ENCODE assay signal across 10 cellular contexts in the genomic region with DNA sequence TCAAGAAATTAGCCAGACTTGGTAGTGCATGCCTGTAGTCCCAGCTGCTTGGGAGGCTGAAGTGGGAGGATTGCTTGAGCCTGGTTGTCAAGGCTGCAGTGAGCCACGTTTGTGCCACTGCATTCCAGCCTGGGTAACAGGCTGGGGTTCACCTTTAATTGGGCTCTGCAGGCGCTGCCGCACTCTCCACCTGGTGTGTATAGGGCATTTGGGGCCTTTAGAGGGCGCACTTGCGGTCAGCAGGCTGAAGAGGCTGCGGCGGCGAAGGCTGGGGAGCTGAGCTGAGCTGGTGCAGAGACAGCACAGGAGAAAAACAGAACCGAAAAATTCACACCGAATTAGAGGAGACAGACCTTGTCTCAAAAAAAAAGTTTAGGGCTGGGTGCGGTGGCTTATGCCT. TPM values are rescaled to one million over a fixed set of nuclear protein-coding genes. Genes with fewer than 3 reads are reported as not detected.
A peak's percentile ranks its signal among the peaks of the same experiment; 100 is the strongest.
DNase-seq lines count a peak whose midpoint lies in the region; ATAC-seq and TF ChIP-seq lines count a peak whose summit lies in the region.
"Had no signal": no experiment of that assay in that cellular context is flagged by ENCODE, and none has a peak within 500 bp of the region (broad histone marks: within the 10 kb centered on the region; RNA-seq: fewer than 3 reads in every experiment).

No MANE protein-coding gene starts in this region.

- ATAC-seq in mucosa of descending colon: peak; percentile 43
- no peak for ATAC-seq in GM21390 (IDR thresholded peaks at IDR 0.05; ENCODE audit: unreplicated experiment)
- ATAC-seq in Right ventricle myocardium inferior: no peak

- peak; percentile 48 for TF ChIP-seq CTCF in HFF-Myc (IDR thresholded peaks at IDR 0.05; ENCODE audit: low read depth, low read length, missing control alignments)
- TF ChIP-seq CTCF in astrocyte of the spinal cord (IDR thresholded peaks at IDR 0.05; ENCODE audit: low read depth, low read length): peak; percentile 42
- TF ChIP-seq CTCF in mucosa of descending colon (IDR thresholded peaks at IDR 0.05): no peak

- intact Hi-C loops in mucosa of descending colon (cut with DNase I, micrococcal nuclease) (no loop called here), Right ventricle myocardium inferior (cut with DNase I) (no loop called here)

- no peak overlapping the region for H3K4me3 ChIP-seq in HFF-Myc (replicated peaks; ENCODE audit: low read depth, low read length)
- H3K4me3 ChIP-seq in astrocyte of the spinal cord (ENCODE audit: low read depth, low read length): no peak overlapping the region
- H3K4me3 ChIP-seq in mucosa of descending colon: no peak overlapping the region

- DNase-seq in NCI-H146 (lab: John Stamatoyannopoulos, UW) (peak; percentile 14), NCI-H146 treated with DMSO at 0.1 percent for 48 hours (lab: John Stamatoyannopoulos, UW; ENCODE audit: unreplicated experiment) (no peak), HFF-Myc (ENCODE audit: extremely low read depth, low read depth) (no peak), astrocyte of the spinal cord (ENCODE audit: low read depth, low spot score) (no peak), mucosa of descending colon (peak in 1 of 3 donors; percentile 14), putamen (ENCODE audit: low spot score) (no peak), Right ventricle myocardium inferior (ENCODE audit: missing footprints) (no peak)
- DNase-seq: mesenchymal stem cell, NCI-H345 had no signal

- H3K4me1 ChIP-seq in mucosa of descending colon (ENCODE audit: low read depth): peaks cover under 1% of the 10 kb centered on the region

- H3K36me3 ChIP-seq in mucosa of descending colon (ENCODE audit: low read depth): no peaks in the 10 kb centered on the region

- in situ Hi-C loops in astrocyte of the spinal cord (cut with HindIII; ENCODE audit: low sequenced_read_pairs): no loop called here

- H3K9me3 ChIP-seq in mucosa of descending colon: no peaks in the 10 kb centered on the region

RNA-seq across cellular contexts. Expression of gene CDK7, which starts 31.2 kb away (rescaled TPM):
- total RNA-seq in mucosa of descending colon (10 to 100 TPM; 18.3 to 22.7 (median 22.0) TPM), Right ventricle myocardium inferior (10.5 TPM)
